Comparison of ENCODE assay signal across 11 cellular contexts in the genomic region with DNA sequence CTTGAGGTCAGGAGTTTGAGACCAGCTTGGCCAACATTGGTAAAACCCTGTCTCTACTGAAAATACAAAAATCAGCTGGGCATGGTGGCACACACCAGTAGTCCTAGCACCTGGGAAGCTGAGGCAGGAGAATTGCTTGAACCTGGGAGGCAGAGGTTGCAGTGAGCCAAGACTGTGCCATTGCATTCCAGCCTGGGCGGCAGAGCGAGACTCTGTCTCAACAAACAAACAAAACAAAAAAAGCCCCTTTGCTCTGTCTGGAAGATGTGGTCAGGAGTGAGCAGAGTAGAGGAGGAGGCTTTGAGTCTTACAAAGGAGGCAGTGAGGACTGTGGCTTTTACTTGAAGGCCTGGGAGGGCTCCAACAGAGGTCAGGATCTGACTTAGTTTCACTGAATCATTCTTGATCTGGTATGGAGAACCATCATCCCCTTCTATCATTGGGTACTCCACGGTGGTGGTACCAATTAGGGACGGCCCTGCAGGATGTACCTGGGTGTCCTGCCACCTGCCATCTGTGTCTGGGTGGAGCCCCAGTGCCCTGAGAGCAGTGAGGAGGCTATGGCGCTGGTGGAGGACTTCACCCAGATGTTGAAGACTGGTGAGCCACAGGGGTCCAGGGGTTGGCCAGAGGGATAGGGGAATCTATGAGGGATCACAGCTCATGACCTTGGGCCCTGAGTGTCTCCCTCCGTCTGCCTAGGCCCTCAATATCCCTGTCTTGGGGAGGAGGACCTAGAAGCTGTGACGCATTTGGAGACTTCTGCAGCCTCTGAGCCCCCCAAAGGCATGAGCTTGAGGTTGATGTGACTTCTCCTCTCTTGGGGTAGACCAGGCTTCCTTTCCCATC. TPM values are rescaled to one million over a fixed set of nuclear protein-coding genes. Genes with fewer than 3 reads are reported as not detected.
DNase-seq lines count a peak whose midpoint lies in the region; ATAC-seq and TF ChIP-seq lines count a peak whose summit lies in the region.
"Had no signal": no experiment of that assay in that cellular context is flagged by ENCODE, and none has a peak within 500 bp of the region (broad histone marks: within the 10 kb centered on the region; RNA-seq: fewer than 3 reads in every experiment).

No MANE protein-coding gene starts in this region.

- H3K9me3 ChIP-seq in gastroesophageal sphincter: no peaks in the 10 kb centered on the region
- H3K9me3 ChIP-seq: tibial nerve had no signal

- 90 to 92% methylated on average over 2 to 3 of the region's 7 CpGs for WGBS in gastroesophageal sphincter (ENCODE audit: low coverage in 1 of 2), 2 donors

- peak; percentile 2 for DNase-seq in stimulated activated CD4-positive, alpha-beta T cell treated with anti-CD3 and anti-CD28 coated beads, Interleukin-4, amount 100 ng/mL, for 24 hours
- no peak for DNase-seq in stimulated activated CD4-positive, alpha-beta T cell treated with anti-CD3 and anti-CD28 coated beads, Interleukin-2, amount 100 ng/mL, for 48 hours
- DNase-seq in epithelial cell of prostate (ENCODE audit: low read depth, low spot score) (no peak), occipital lobe (lab: John Stamatoyannopoulos, UW) (no peak)
- DNase-seq: amniotic stem cell; NCI-H2081; PC-9; stimulated activated CD4-positive, alpha-beta T cell treated with anti-CD3 and anti-CD28 coated beads, Interleukin-4, amount 100 ng/mL, for 1 hour had no signal

- H3K27ac ChIP-seq in epithelial cell of prostate: peak overlapping the region; percentile 19
- H3K27ac ChIP-seq in gastroesophageal sphincter: peak overlapping the region in 2 of 4 donors; percentile 16 to 29
- H3K27ac ChIP-seq: PC-9, tibial nerve had no signal

- H3K27me3 ChIP-seq in gastroesophageal sphincter: no peaks in the 10 kb centered on the region
- H3K27me3 ChIP-seq: tibial nerve had no signal

- TF ChIP-seq POLR2A in gastroesophageal sphincter (IDR thresholded peaks at IDR 0.05): no peak

- peaks cover 0 to 70% (median 20%) of the 10 kb centered on the region in 3 donors for H3K4me1 ChIP-seq in gastroesophageal sphincter

- no peak for ATAC-seq in gastroesophageal sphincter
- ATAC-seq in GM19351 (IDR thresholded peaks at IDR 0.05; ENCODE audit: unreplicated experiment): no peak

- no peak for TF ChIP-seq CTCF in gastroesophageal sphincter (IDR thresholded peaks at IDR 0.05)

- TF ChIP-seq EP300 in gastroesophageal sphincter (IDR thresholded peaks at IDR 0.05): no peak

- H3K36me3 ChIP-seq in gastroesophageal sphincter: peaks cover 0 to 19% of the 10 kb centered on the region in 2 donors

- no peak overlapping the region for H3K4me3 ChIP-seq in gastroesophageal sphincter
- H3K4me3 ChIP-seq: PC-9, tibial nerve had no signal

RNA-seq across cellular contexts. Expression of a gene that starts 4.7 kb away (rescaled TPM):
- total RNA-seq in gastroesophageal sphincter: 10 to 100 TPM; 13.4 to 43.7 (median 22.4) TPM
- 13.1 TPM for total RNA-seq in occipital lobe
- total RNA-seq: PC-9 had no signal

RNA-seq across cellular contexts. Expression of a gene that starts 19.4 kb away (rescaled TPM):
- total RNA-seq in gastroesophageal sphincter (10 to 100 TPM; 28.1 to 43.6 (median 37.8) TPM), occipital lobe (45.5 TPM)
- total RNA-seq: PC-9 had no signal

RNA-seq across cellular contexts. Expression of a gene that starts 22.9 kb away (rescaled TPM):
- total RNA-seq in gastroesophageal sphincter (100 to 1,000 TPM in 3 of 4 donors, 10 to 100 TPM in 1; 100.0 to 155 (median 126) TPM), occipital lobe (47.7 TPM)

RNA-seq across cellular contexts. Expression of a gene that starts 33.9 kb away (rescaled TPM):
- total RNA-seq in gastroesophageal sphincter (100 to 1,000 TPM; 171 to 274 (median 196) TPM), occipital lobe (276 TPM)

RNA-seq across cellular contexts. Expression of a gene that starts 58.2 kb away (rescaled TPM):
- 10 to 100 TPM in 3 of 4 donors, 1 to 10 TPM in 1; 9.8 to 14.0 (median 13.4) TPM for total RNA-seq in gastroesophageal sphincter
- 5.0 TPM for total RNA-seq in occipital lobe
